ENCODE assay signal across 8 cellular contexts in genomic region chr3:72996473-72997333, GRCh38. TPM values are rescaled to one million over a fixed set of nuclear protein-coding genes. Genes with fewer than 3 reads are reported as not detected.
A peak's percentile ranks its signal among the peaks of the same experiment; 100 is the strongest.
DNase-seq lines count a peak whose midpoint lies in the region; ATAC-seq lines count a peak whose summit lies in the region.

PPP4R2 (plus strand) TSS chr3:72996811; CDS start chr3:72997038, 227 bp downstream.

- H3K27me3 Mint-ChIP-seq in activated CD8-positive, alpha-beta memory T cell treated with anti-CD3 and anti-CD28 coated beads, Interleukin-2, amount 10 ng/mL, durations not matched to agents 7 days and 5 days: no peaks in the 10 kb centered on the region

- ATAC-seq in GM19438 (IDR thresholded peaks at IDR 0.05; ENCODE audit: low read depth, unreplicated experiment): peak; percentile 87
- peak; percentile 89 for ATAC-seq in HG03571 (IDR thresholded peaks at IDR 0.05; ENCODE audit: unreplicated experiment)
- ATAC-seq in activated CD8-positive, alpha-beta memory T cell treated with anti-CD3 and anti-CD28 coated beads, Interleukin-2, amount 10 ng/mL, durations not matched to agents 7 days and 5 days: peak; percentile 86

- peaks cover 31% of the 10 kb centered on the region for H3K36me3 Mint-ChIP-seq in activated CD8-positive, alpha-beta memory T cell treated with anti-CD3 and anti-CD28 coated beads, Interleukin-2, amount 10 ng/mL, durations not matched to agents 7 days and 5 days

- 2% methylated on average over 21 to 35 of the region's 75 CpGs for WGBS in mesodermal cell (ENCODE audit: insufficient coverage in 2 of 2), 2 experiments

- H3K4me1 Mint-ChIP-seq in activated CD8-positive, alpha-beta memory T cell treated with anti-CD3 and anti-CD28 coated beads, Interleukin-2, amount 10 ng/mL, durations not matched to agents 7 days and 5 days: peaks cover 34% of the 10 kb centered on the region

- H3K27ac Mint-ChIP-seq in activated CD8-positive, alpha-beta memory T cell treated with anti-CD3 and anti-CD28 coated beads, Interleukin-2, amount 10 ng/mL, durations not matched to agents 7 days and 5 days: peak within 1 kb of the TSS; percentile 89

- CTCF ChIA-PET in activated CD8-positive, alpha-beta memory T cell treated with anti-CD3 and anti-CD28 coated beads, Interleukin-2, amount 10 ng/mL, durations not matched to agents 7 days and 5 days (lab: Charles Lee): interaction anchor here (0.6 to 1.7 kb wide), 10 partner anchors 14 to 258 kb away, joined by 3 to 6 read pairs (median 3); no protein-coding TSS in a partner anchor

- peak within 1 kb of the TSS; percentile 83 for H3K9ac ChIP-seq in endocrine pancreas (ENCODE audit: control insufficient read depth, insufficient read depth, low read length)

- H3K27me3 ChIP-seq in endocrine pancreas (ENCODE audit: control insufficient read depth, insufficient read depth, low read length): no peaks in the 10 kb centered on the region

- peaks cover 22% of the 10 kb centered on the region for H3K4me1 ChIP-seq in endocrine pancreas (ENCODE audit: control insufficient read depth, insufficient read depth, low read length)
- H3K4me1 ChIP-seq in mesodermal cell (ENCODE audit: control insufficient read depth, insufficient read depth, low read length, poor library complexity, severe bottlenecking): peaks cover 8% of the 10 kb centered on the region

- DNase-seq in CMK (ENCODE audit: low read depth): peak; percentile 49
- peak; percentile 79 to 85 for DNase-seq in NOMO-1 (lab: John Stamatoyannopoulos, UW; ENCODE audit: unreplicated experiment in 2 of 2)
- DNase-seq in activated CD8-positive, alpha-beta memory T cell treated with anti-CD3 and anti-CD28 coated beads, Interleukin-2, amount 10 ng/mL, durations not matched to agents 7 days and 5 days: peak; percentile 93
- DNase-seq in stimulated activated CD8-positive, alpha-beta memory T cell treated with anti-CD3 and anti-CD28 coated beads, Interleukin-15, amount 100 ng/mL, for 4 hours (ENCODE audit: low read depth in 2 of 2): peak; percentile 80 to 81

- H3K9me3 Mint-ChIP-seq in activated CD8-positive, alpha-beta memory T cell treated with anti-CD3 and anti-CD28 coated beads, Interleukin-2, amount 10 ng/mL, durations not matched to agents 7 days and 5 days (ENCODE audit: low read depth): no peaks in the 10 kb centered on the region

- peak within 1 kb of the TSS; percentile 87 for H3K4me3 Mint-ChIP-seq in activated CD8-positive, alpha-beta memory T cell treated with anti-CD3 and anti-CD28 coated beads, Interleukin-2, amount 10 ng/mL, durations not matched to agents 7 days and 5 days

- peak within 1 kb of the TSS; percentile 97 for H3K4me3 ChIP-seq in endocrine pancreas (ENCODE audit: control insufficient read depth, insufficient read depth, low read length)
- peak within 1 kb of the TSS; percentile 75 for H3K4me3 ChIP-seq in mesodermal cell (ENCODE audit: extremely low read depth, insufficient read depth, low read length, poor library complexity, severe bottlenecking)

- no peaks in the 10 kb centered on the region for H3K36me3 ChIP-seq in endocrine pancreas (ENCODE audit: control insufficient read depth, insufficient read depth, low read length)
- peaks cover 32% of the 10 kb centered on the region for H3K36me3 ChIP-seq in mesodermal cell (ENCODE audit: control insufficient read depth, insufficient read depth, low read length)

- H3K9me3 ChIP-seq in endocrine pancreas (ENCODE audit: control insufficient read depth, low read length) (no peaks in the 10 kb centered on the region), mesodermal cell (ENCODE audit: control insufficient read depth, low read length) (no peaks in the 10 kb centered on the region)

- H3K27ac ChIP-seq in mesodermal cell (ENCODE audit: low read depth, low read length, severe bottlenecking): peak within 1 kb of the TSS; percentile 95

RNA-seq across cellular contexts. Expression of gene PPP4R2, which starts in this region (rescaled TPM):
- 100 to 1,000 TPM in 1 of 2 experiments, 10 to 100 TPM in 1; 76.0 to 118 TPM for total RNA-seq in activated CD8-positive, alpha-beta memory T cell treated with anti-CD3 and anti-CD28 coated beads, Interleukin-2, amount 10 ng/mL, durations not matched to agents 7 days and 5 days
- 67.0 TPM for polyA plus RNA-seq in mesodermal cell (2013, experiment 1 of 2)
- 73.4 TPM for polyA plus RNA-seq in mesodermal cell (2013, experiment 2 of 2)

Comparison
In these comparisons a context has a peak if more than half of its experiments do, and no peak if none do; other contexts are left out.
1. Peak in every context shown above with its lines: DNase-seq, ATAC-seq, H3K4me3 ChIP-seq and H3K27ac ChIP-seq.